ENCODE assay signal across 14 cellular contexts in genomic region chr19:49786432-49786831, GRCh38. TPM values are rescaled to one million over a fixed set of nuclear protein-coding genes. Genes with fewer than 3 reads are reported as not detected.
DNase-seq lines count a peak whose midpoint lies in the region; ATAC-seq and TF ChIP-seq lines count a peak whose summit lies in the region.
"Had no signal": no experiment of that assay in that cellular context is flagged by ENCODE, and none has a peak within 500 bp of the region (broad histone marks: within the 10 kb centered on the region; RNA-seq: fewer than 3 reads in every experiment).

No MANE protein-coding gene starts in this region.

- WGBS in gastroesophageal sphincter (ENCODE audit: low coverage in 1 of 2), 2 donors = 50% methylated on average over 2 of the region's 6 CpGs; no CpG with 5 or more reads in 1 of the 2 donors
- WGBS in psoas muscle, 3 donors = 55 to 64% (median 56%) methylated on average over 6 of the region's 6 CpGs

- H3K27me3 ChIP-seq in gastroesophageal sphincter = no peaks in the 10 kb centered on the region
- H3K27me3 ChIP-seq in psoas muscle (ENCODE audit: insufficient read depth in 3 of 3, low read length in 2 of 3) = no peaks in the 10 kb centered on the region
- H3K27me3 ChIP-seq: pancreas had no signal

- peaks cover 0 to 27% (median 0%) of the 10 kb centered on the region in 3 donors for H3K4me1 ChIP-seq in gastroesophageal sphincter
- no peaks in the 10 kb centered on the region for H3K4me1 ChIP-seq in psoas muscle
- H3K4me1 ChIP-seq: pancreas had no signal

- no peak for TF ChIP-seq POLR2A in gastroesophageal sphincter (IDR thresholded peaks at IDR 0.05)

- no peak overlapping the region for H3K4me3 ChIP-seq in gastroesophageal sphincter
- no peak overlapping the region for H3K4me3 ChIP-seq in psoas muscle
- H3K4me3 ChIP-seq: pancreas had no signal

- intact Hi-C loops in psoas muscle (cut with DNase I) = no loop called here

- ATAC-seq in gastroesophageal sphincter (peak; percentile 50), psoas muscle (peak in 3 of 4 donors; percentile 40 to 77 (median 57)), GM21526 (IDR thresholded peaks at IDR 0.05; ENCODE audit: low FRiP score, unreplicated experiment) (no peak), GM19324 (IDR thresholded peaks at IDR 0.05; ENCODE audit: low FRiP score, unreplicated experiment) (no peak)
- ATAC-seq: HepG2, SK-N-SH treated with all-trans-retinoic acid at 6 μM for 48 hours had no signal

- no peaks in the 10 kb centered on the region for H3K9me3 ChIP-seq in gastroesophageal sphincter
- no peaks in the 10 kb centered on the region for H3K9me3 ChIP-seq in psoas muscle
- H3K9me3 ChIP-seq: pancreas had no signal

- H3K36me3 ChIP-seq in gastroesophageal sphincter (peaks cover 0 to 97% of the 10 kb centered on the region in 2 donors), psoas muscle (ENCODE audit: insufficient read depth in 1 of 2, low read depth in 1 of 2) (peaks cover 3 to 66% of the 10 kb centered on the region in 2 donors)

- TF ChIP-seq CTCF in gastroesophageal sphincter (IDR thresholded peaks at IDR 0.05) (no peak), psoas muscle (IDR thresholded peaks at IDR 0.05) (no peak)

- TF ChIP-seq EP300 in gastroesophageal sphincter (IDR thresholded peaks at IDR 0.05) = no peak

- peak; percentile 60 for DNase-seq in ELR (ENCODE audit: low read depth)
- peak; percentile 32 for DNase-seq in SW480 (ENCODE audit: low spot score)
- no peak for DNase-seq in psoas muscle
- DNase-seq in nucleus accumbens (lab: John Stamatoyannopoulos, UW) = no peak
- DNase-seq in stimulated activated CD8-positive, alpha-beta memory T cell treated with anti-CD3 and anti-CD28 coated beads, Interleukin-4, amount 100 ng/mL, for 48 hours = no peak
- DNase-seq: caudate nucleus, hypothalamus, NCI-H2171 treated with DMSO at 0.1 percent for 48 hours, pancreas had no signal

- peak overlapping the region in 2 of 4 donors; percentile 38 to 56 for H3K27ac ChIP-seq in gastroesophageal sphincter
- no peak overlapping the region for H3K27ac ChIP-seq in psoas muscle
- H3K27ac ChIP-seq: pancreas had no signal

RNA-seq across cellular contexts. Expression of gene AP2A1, which starts 19.6 kb away (rescaled TPM):
- total RNA-seq in gastroesophageal sphincter (100 to 1,000 TPM in 1 of 4 donors, 10 to 100 TPM in 3; 69.9 to 103 (median 76.1) TPM), psoas muscle (100 to 1,000 TPM in 1 of 4 donors, 10 to 100 TPM in 3; 79.1 to 102 (median 84.3) TPM)
- polyA plus RNA-seq in psoas muscle = 10 to 100 TPM; 58.2 to 81.7 (median 69.6) TPM

RNA-seq across cellular contexts. Expression of gene TSKS, which starts 23.3 kb away (rescaled TPM):
- total RNA-seq in gastroesophageal sphincter (1 to 10 TPM in 1 of 4 donors, under 1 TPM in 1, not detected in 2; 0.73 to 4.2 TPM), psoas muscle (under 1 TPM in 1 of 4 donors, not detected in 3; 0.24 TPM)
- under 1 TPM; 0.18 to 0.27 (median 0.18) TPM for polyA plus RNA-seq in psoas muscle
- total RNA-seq: HepG2 had no signal

RNA-seq across cellular contexts. Expression of gene FUZ, which starts 26.7 kb away (rescaled TPM):
- total RNA-seq in gastroesophageal sphincter (10 to 100 TPM; 14.8 to 23.0 (median 20.1) TPM), psoas muscle (10 to 100 TPM; 20.9 to 33.7 (median 25.2) TPM)
- 10 to 100 TPM; 15.9 to 38.8 (median 28.6) TPM for polyA plus RNA-seq in psoas muscle
- total RNA-seq: HepG2 had no signal

RNA-seq across cellular contexts. Expression of gene MED25, which starts 31.7 kb away (rescaled TPM):
- total RNA-seq in gastroesophageal sphincter = 10 to 100 TPM; 26.7 to 36.1 (median 28.7) TPM
- total RNA-seq in psoas muscle = 10 to 100 TPM; 43.0 to 97.8 (median 69.7) TPM
- polyA plus RNA-seq in psoas muscle = 100 to 1,000 TPM in 1 of 3 donors, 10 to 100 TPM in 2; 24.5 to 125 (median 92.5) TPM

Comparison
In these comparisons a context has a peak if more than half of its experiments do, and no peak if none do; other contexts are left out.
1. DNase-seq: peak in ELR (single experiment) and SW480 (single experiment); none in psoas muscle (0 of 2), nucleus accumbens (0 of 56) and stimulated activated CD8-positive, alpha-beta memory T cell treated with anti-CD3 and anti-CD28 coated beads, Interleukin-4, amount 100 ng/mL, for 48 hours (single experiment).
2. ATAC-seq: peak in gastroesophageal sphincter (single experiment) and psoas muscle (3 of 4); none in GM21526 (single experiment) and GM19324 (single experiment).